In the genomic region with DNA sequence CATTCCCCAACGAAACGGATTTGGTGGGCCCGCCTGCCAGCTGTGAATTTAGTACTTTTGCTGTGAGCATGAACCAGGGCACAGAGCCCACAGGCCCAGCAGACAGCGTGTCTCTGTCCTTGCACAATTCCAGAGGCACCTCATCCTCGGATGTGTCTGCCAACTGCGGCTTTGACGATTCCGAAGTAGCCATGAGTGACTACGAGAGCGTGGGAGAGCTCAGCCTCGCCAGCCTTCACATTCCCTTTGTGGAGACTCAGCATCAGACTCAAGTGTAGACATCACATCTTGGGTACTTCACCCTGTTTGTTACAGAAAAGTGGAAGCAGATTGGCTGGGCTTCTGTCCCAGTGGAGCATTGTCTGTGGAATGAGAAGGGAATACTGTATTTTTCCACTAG, we compare ENCODE assay signal across 5 cellular contexts.
"Had no signal": no experiment of that assay in that cellular context is flagged by ENCODE, and none has a peak within 500 bp of the region (broad histone marks: within the 10 kb centered on the region; RNA-seq: fewer than 3 reads in every experiment).

No MANE protein-coding gene starts in this region.

- H3K4me3 ChIP-seq: K562 had no signal

- DNase-seq: GOT3, H9, HCEC 1CT, IMR-90 had no signal
